Comparison of ENCODE assay signal across 8 cellular contexts in genomic region chr11:120912504-120912903, GRCh38.
A peak's percentile ranks its signal among the peaks of the same experiment; 100 is the strongest.
DNase-seq lines count a peak whose midpoint lies in the region; TF ChIP-seq lines count a peak whose summit lies in the region.

No MANE protein-coding gene starts in this region.

- no peaks in the 10 kb centered on the region for H3K36me3 ChIP-seq in spleen

- H3K27me3 ChIP-seq in spleen (replicated peaks in 1 of 7): peaks cover 0 to 26% (median 0%) of the 10 kb centered on the region in 7 donors

- H3K9me3 ChIP-seq in spleen: no peaks in the 10 kb centered on the region

- no peak overlapping the region for H3K4me3 Mint-ChIP-seq in activated T-cell treated with anti-CD3 and anti-CD28 coated beads, Interleukin-2, amount 50 U/mL, for 24 hours

- H3K4me3 ChIP-seq in fibroblast of pulmonary artery (replicated peaks; ENCODE audit: low read depth, low read length): no peak overlapping the region
- H3K4me3 ChIP-seq in spleen: no peak overlapping the region

- DNase-seq in SIG-M5 treated with dmso at 0.1 percent for 504 hours (lab: John Stamatoyannopoulos, UW; ENCODE audit: unreplicated experiment) (peak; percentile 40), SIG-M5 (lab: John Stamatoyannopoulos, UW) (no peak), NCI-H82 (lab: John Stamatoyannopoulos, UW) (peak; percentile 53), fibroblast of pulmonary artery (ENCODE audit: low read depth) (peak; percentile 51), spleen (peak; percentile 6), SHP77 treated with DMSO at 0.1 percent for 48 hours (lab: John Stamatoyannopoulos, UW) (no peak), HK-2 (ENCODE audit: unreplicated experiment) (no peak)
- DNase-seq in activated T-cell treated with anti-CD3 and anti-CD28 coated beads, Interleukin-2, amount 50 U/mL, for 24 hours: no peak

- H3K4me1 Mint-ChIP-seq in activated T-cell treated with anti-CD3 and anti-CD28 coated beads, Interleukin-2, amount 50 U/mL, for 24 hours (ENCODE audit: low read depth): no peaks in the 10 kb centered on the region

- H3K27me3 Mint-ChIP-seq in activated T-cell treated with anti-CD3 and anti-CD28 coated beads, Interleukin-2, amount 50 U/mL, for 24 hours: peaks cover 21% of the 10 kb centered on the region

- H3K36me3 Mint-ChIP-seq in activated T-cell treated with anti-CD3 and anti-CD28 coated beads, Interleukin-2, amount 50 U/mL, for 24 hours (ENCODE audit: low read depth): no peaks in the 10 kb centered on the region

- intact Hi-C loops in spleen (cut with DNase I; ENCODE audit: low total_unique reads): no loop called here

- H3K9me3 Mint-ChIP-seq in activated T-cell treated with anti-CD3 and anti-CD28 coated beads, Interleukin-2, amount 50 U/mL, for 24 hours: no peaks in the 10 kb centered on the region

- WGBS in spleen, 5 donors: 39 to 45% (median 43%) methylated on average over 5 of the region's 5 CpGs

- peaks cover 0 to 18% (median 7%) of the 10 kb centered on the region in 6 donors for H3K4me1 ChIP-seq in spleen

- H3K27ac Mint-ChIP-seq in activated T-cell treated with anti-CD3 and anti-CD28 coated beads, Interleukin-2, amount 50 U/mL, for 24 hours: no peak overlapping the region

- TF ChIP-seq CTCF in fibroblast of pulmonary artery (IDR thresholded peaks at IDR 0.05; ENCODE audit: low read length, missing control alignments) (peak; percentile 45), spleen (IDR thresholded peaks at IDR 0.05 in 8 of 11, conservative IDR thresholded peaks at IDR 0.05 in 3 of 11) (peak in 3 of 11 experiments; percentile 17 to 33 (median 20))

- no peak for TF ChIP-seq POLR2A in spleen (IDR thresholded peaks at IDR 0.05)

- H3K27ac ChIP-seq in spleen: no peak overlapping the region

Comparison
In these comparisons a context has a peak if more than half of its experiments do, and no peak if none do; other contexts are left out.
1. DNase-seq: peak in SIG-M5 treated with dmso at 0.1 percent for 504 hours (single experiment), NCI-H82 (single experiment), fibroblast of pulmonary artery (single experiment) and spleen (single experiment); none in SIG-M5 (single experiment), SHP77 treated with DMSO at 0.1 percent for 48 hours (single experiment), activated T-cell treated with anti-CD3 and anti-CD28 coated beads, Interleukin-2, amount 50 U/mL, for 24 hours (single experiment) and HK-2 (single experiment).